10 cellular contexts compared by ENCODE assay signal in the genomic region with DNA sequence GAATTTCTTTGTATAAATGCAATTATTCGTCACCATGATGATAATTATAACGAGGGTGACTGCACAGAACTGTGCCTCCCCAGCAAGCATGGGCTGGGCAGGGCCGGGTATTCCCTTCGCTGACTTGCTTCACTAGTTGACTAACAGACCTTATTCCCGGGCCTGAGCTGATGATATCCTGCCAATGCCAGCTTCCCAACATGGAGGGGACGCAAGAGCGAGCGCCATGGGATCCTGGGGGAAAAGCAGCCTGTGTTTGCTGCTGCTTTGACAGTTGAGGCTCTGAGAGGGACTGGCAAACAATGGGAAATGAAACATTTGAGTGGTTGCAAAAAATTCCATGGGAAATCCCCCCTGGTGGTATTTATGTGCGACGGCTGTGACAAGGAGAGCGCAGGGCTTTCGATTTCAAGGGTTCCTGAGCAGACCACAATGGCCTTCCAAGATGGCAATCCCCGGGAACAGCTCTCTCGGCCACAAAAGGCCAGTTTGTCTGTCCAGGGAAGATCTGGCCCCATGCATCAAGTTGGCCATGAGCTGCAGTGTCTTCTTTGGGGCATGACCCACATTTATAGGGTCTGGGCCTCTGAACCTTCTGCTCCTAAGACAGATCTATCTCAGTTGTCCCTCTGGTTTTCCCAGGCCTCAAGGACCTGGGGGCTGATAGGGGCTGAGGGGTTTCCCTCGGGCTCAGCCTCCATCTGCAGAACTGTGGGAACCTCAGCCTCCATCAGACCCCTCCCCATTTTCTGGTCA. TPM values are rescaled to one million over a fixed set of nuclear protein-coding genes. Genes with fewer than 3 reads are reported as not detected.
DNase-seq lines count a peak whose midpoint lies in the region; ATAC-seq and TF ChIP-seq lines count a peak whose summit lies in the region.
"Had no signal": no experiment of that assay in that cellular context is flagged by ENCODE, and none has a peak within 500 bp of the region (broad histone marks: within the 10 kb centered on the region; RNA-seq: fewer than 3 reads in every experiment).

No MANE protein-coding gene starts in this region.

- no peak overlapping the region for H3K4me3 ChIP-seq in transverse colon
- no peak overlapping the region for H3K4me3 ChIP-seq in adrenal gland

- peaks cover 51% of the 10 kb centered on the region for H3K4me1 Mint-ChIP-seq in activated T-cell treated with anti-CD3 and anti-CD28 coated beads, Interleukin-2, amount 50 U/mL, for 72 hours (ENCODE audit: low read depth)
- peaks cover 26% of the 10 kb centered on the region for H3K4me1 Mint-ChIP-seq in activated T-helper 17 cell treated with anti-CD3 and anti-CD28 coated beads, Interleukin-2, amount 50 U/mL, for 72 hours

- H3K36me3 ChIP-seq in transverse colon (no peaks in the 10 kb centered on the region), adrenal gland (replicated peaks in 1 of 2) (no peaks in the 10 kb centered on the region)

- TF ChIP-seq EP300 in transverse colon (IDR thresholded peaks at IDR 0.05; ENCODE audit: low read depth) = no peak

- 72% methylated on average over 15 of the region's 15 CpGs; no CpG with 5 or more reads in 1 of the 2 donors for WGBS in transverse colon (ENCODE audit: low coverage in 1 of 2), 2 donors
- 77 to 91% (median 88%) methylated on average over 13 to 15 of the region's 15 CpGs for WGBS in adrenal gland, 4 donors

- TF ChIP-seq CTCF in transverse colon (IDR thresholded peaks at IDR 0.05) (no peak), adrenal gland (IDR thresholded peaks at IDR 0.05) (no peak)

- no peaks in the 10 kb centered on the region for H3K9me3 Mint-ChIP-seq in activated T-cell treated with anti-CD3 and anti-CD28 coated beads, Interleukin-2, amount 50 U/mL, for 72 hours
- no peaks in the 10 kb centered on the region for H3K9me3 Mint-ChIP-seq in activated T-helper 17 cell treated with anti-CD3 and anti-CD28 coated beads, Interleukin-2, amount 50 U/mL, for 72 hours

- H3K27ac Mint-ChIP-seq in activated T-cell treated with anti-CD3 and anti-CD28 coated beads, Interleukin-2, amount 50 U/mL, for 72 hours = no peak overlapping the region
- peak overlapping the region; percentile 79 for H3K27ac Mint-ChIP-seq in activated T-helper 17 cell treated with anti-CD3 and anti-CD28 coated beads, Interleukin-2, amount 50 U/mL, for 72 hours

- peak in 1 of 2 donors; percentile 11 for DNase-seq in activated T-cell treated with anti-CD3 and anti-CD28 coated beads, Interleukin-2, amount 50 U/mL, for 72 hours
- DNase-seq in activated T-cell treated with anti-CD3 and anti-CD28 coated beads, Interleukin-2, amount 50 U/mL, for 48 hours = no peak
- peak; percentile 13 for DNase-seq in transverse colon
- no peak for DNase-seq in hypothalamus (lab: John Stamatoyannopoulos, UW)
- no peak for DNase-seq in Ammon's horn (ENCODE audit: low spot score)
- DNase-seq in adrenal gland = no peak
- DNase-seq: left colon; stimulated activated CD4-positive, alpha-beta T cell treated with anti-CD3 and anti-CD28 coated beads, Interleukin-1b, Interleukin-23, amount 100 ng/mL, for 48 hours had no signal

- intact Hi-C loops in transverse colon (cut with DNase I; ENCODE audit: low total_unique reads) = no loop called here
- intact Hi-C loops in adrenal gland (cut with DNase I) = no loop called here

- peak overlapping the region; percentile 59 to 81 for H3K4me3 Mint-ChIP-seq in activated T-cell treated with anti-CD3 and anti-CD28 coated beads, Interleukin-2, amount 50 U/mL, for 72 hours
- H3K4me3 Mint-ChIP-seq in activated T-helper 17 cell treated with anti-CD3 and anti-CD28 coated beads, Interleukin-2, amount 50 U/mL, for 72 hours = peak overlapping the region; percentile 58

- no peaks in the 10 kb centered on the region for H3K27me3 Mint-ChIP-seq in activated T-cell treated with anti-CD3 and anti-CD28 coated beads, Interleukin-2, amount 50 U/mL, for 72 hours (ENCODE audit: low read depth)
- no peaks in the 10 kb centered on the region for H3K27me3 Mint-ChIP-seq in activated T-helper 17 cell treated with anti-CD3 and anti-CD28 coated beads, Interleukin-2, amount 50 U/mL, for 72 hours

- in situ Hi-C loops in transverse colon (cut with MboI; ENCODE audit: low pct_ligation_motif_present in 1 of 4, low pct_unique_long_range_greater_than_20kb in 1 of 4, low sequenced_read_pairs in 3 of 4) = no loop called here

- peaks cover 0 to 1% of the 10 kb centered on the region in 2 donors for H3K36me3 Mint-ChIP-seq in activated T-cell treated with anti-CD3 and anti-CD28 coated beads, Interleukin-2, amount 50 U/mL, for 72 hours (ENCODE audit: insufficient read depth in 2 of 2)
- H3K36me3 Mint-ChIP-seq in activated T-helper 17 cell treated with anti-CD3 and anti-CD28 coated beads, Interleukin-2, amount 50 U/mL, for 72 hours (ENCODE audit: low read depth) = no peaks in the 10 kb centered on the region

- H3K27me3 ChIP-seq in transverse colon (no peaks in the 10 kb centered on the region), adrenal gland (no peaks in the 10 kb centered on the region)

- H3K9me3 ChIP-seq in transverse colon (no peaks in the 10 kb centered on the region), adrenal gland (replicated peaks in 1 of 3) (no peaks in the 10 kb centered on the region)

- TF ChIP-seq POLR2A in transverse colon (IDR thresholded peaks at IDR 0.05) (no peak), adrenal gland (IDR thresholded peaks at IDR 0.05) (no peak)

- H3K27ac ChIP-seq in transverse colon = peak overlapping the region in 2 of 4 donors; percentile 10 to 50
- H3K27ac ChIP-seq in adrenal gland = no peak overlapping the region

- peak in 1 of 2 donors; percentile 9 for ATAC-seq in activated T-cell treated with anti-CD3 and anti-CD28 coated beads, Interleukin-2, amount 50 U/mL, for 72 hours (replicated peaks in 1 of 2)
- ATAC-seq in HG02884 (IDR thresholded peaks at IDR 0.05; ENCODE audit: unreplicated experiment) = peak; percentile 32
- peak; percentile 53 for ATAC-seq in activated T-helper 17 cell treated with anti-CD3 and anti-CD28 coated beads, Interleukin-2, amount 50 U/mL, for 72 hours (replicated peaks)

- H3K4me1 ChIP-seq in transverse colon (peaks cover 10 to 43% (median 31%) of the 10 kb centered on the region in 4 donors), adrenal gland (replicated peaks in 1 of 2) (peaks cover 0 to 26% of the 10 kb centered on the region in 2 donors)

RNA-seq across cellular contexts. Expression of a gene that starts 21.9 kb away (rescaled TPM):
- 1 to 10 TPM; 2.0 to 2.1 TPM for total RNA-seq in activated T-cell treated with anti-CD3 and anti-CD28 coated beads, Interleukin-2, amount 50 U/mL, for 72 hours
- under 1 TPM; 0.90 to 0.97 TPM for total RNA-seq in activated T-helper 17 cell treated with anti-CD3 and anti-CD28 coated beads, Interleukin-2, amount 50 U/mL, for 72 hours
- total RNA-seq in transverse colon (1 to 10 TPM in 2 of 4 donors, not detected in 2; 1.1 to 2.5 TPM), adrenal gland (1 to 10 TPM in 4 of 8 donors, under 1 TPM in 3, not detected in 1; 0.54 to 4.6 (median 2.5) TPM)
- polyA plus RNA-seq in adrenal gland = 1 to 10 TPM in 2 of 3 donors, under 1 TPM in 1; 0.81 to 1.7 (median 1.3) TPM
